In the genomic region with DNA sequence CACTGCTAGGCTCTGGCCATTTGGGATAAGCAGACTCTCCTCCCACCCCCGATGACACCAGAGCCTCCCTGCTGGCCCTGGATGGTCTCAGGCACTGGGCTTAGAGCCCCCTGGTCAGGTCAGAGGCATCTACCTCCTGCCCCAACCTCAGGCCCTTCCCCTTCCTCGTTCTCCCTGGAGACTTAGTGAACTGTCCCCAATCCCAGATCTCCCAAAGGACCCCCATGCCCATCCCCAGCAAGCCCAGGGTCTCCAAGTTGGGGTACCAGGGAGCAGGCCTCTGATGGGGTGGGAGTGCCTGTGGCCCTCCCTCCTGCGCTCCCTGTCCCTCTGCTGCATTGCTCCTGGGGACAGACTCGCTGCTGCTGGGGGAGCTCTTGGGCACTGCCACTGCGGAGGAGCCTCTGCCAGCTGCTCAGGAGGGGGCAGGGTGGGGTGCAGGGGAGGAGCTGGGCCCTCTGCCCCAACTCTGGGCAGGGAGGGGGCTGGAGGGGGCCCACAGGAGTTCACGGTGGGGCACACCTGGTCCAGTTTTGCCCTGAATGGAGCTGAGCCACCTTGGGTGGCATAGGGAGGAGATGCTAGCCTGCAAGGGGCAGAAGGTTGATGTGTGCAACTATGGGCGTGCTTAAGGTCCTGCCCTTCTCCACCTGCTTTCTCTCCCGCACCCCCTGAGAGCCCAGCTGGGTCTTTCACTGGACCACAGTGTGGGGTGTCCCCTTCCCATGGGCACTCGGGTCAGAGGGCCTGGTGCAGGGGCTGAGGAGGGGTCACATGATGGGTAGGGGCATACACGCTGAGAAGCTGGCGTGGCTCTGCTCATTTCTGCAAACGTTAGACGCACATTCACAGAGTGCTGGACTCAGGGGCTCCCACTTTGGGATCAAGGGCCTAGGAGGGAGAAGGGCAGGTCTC, we compare ENCODE assay signal across 1 cellular context.
TF ChIP-seq lines count a peak whose summit lies in the region.

No MANE protein-coding gene starts in this region.

TF ChIP-seq in H1, 55 proteins besides CTCF, POLR2A, EP300 and RAD21:
- TF ChIP-seq YY1 (IDR thresholded peaks at IDR 0.05; ENCODE audit: low read depth, low read length) (no peak), EZH2 (IDR thresholded peaks at IDR 0.05; ENCODE audit: low read depth, low read length, severe bottlenecking) (peak; percentile 7)
